In genomic region chr4:89640620-89641366, GRCh38 we compare ENCODE assay signal across 9 cellular contexts.
DNase-seq lines count a peak whose midpoint lies in the region; ATAC-seq and TF ChIP-seq lines count a peak whose summit lies in the region.
"Had no signal": no experiment of that assay in that cellular context is flagged by ENCODE, and none has a peak within 500 bp of the region (broad histone marks: within the 10 kb centered on the region; RNA-seq: fewer than 3 reads in every experiment).

No MANE protein-coding gene starts in this region.

- no peaks in the 10 kb centered on the region for H3K9me3 Mint-ChIP-seq in naive thymus-derived CD8-positive, alpha-beta T cell
- H3K9me3 Mint-ChIP-seq: activated naive CD4-positive, alpha-beta T cell treated with anti-CD3 and anti-CD28 coated beads, Interleukin-2, amount 50 U/mL, for 72 hours had no signal

- no CpG with 5 or more reads among the region's 17 CpGs for WGBS in iPS DF 6.9 (ENCODE audit: insufficient coverage, insufficient read length)

- no peaks in the 10 kb centered on the region for H3K36me3 Mint-ChIP-seq in naive thymus-derived CD8-positive, alpha-beta T cell
- H3K36me3 Mint-ChIP-seq: activated naive CD4-positive, alpha-beta T cell treated with anti-CD3 and anti-CD28 coated beads, Interleukin-2, amount 50 U/mL, for 72 hours had no signal

- H3K27me3 ChIP-seq in iPS DF 6.9 (ENCODE audit: control insufficient read depth, insufficient read depth, low read length): no peaks in the 10 kb centered on the region

- H3K4me1 ChIP-seq in HEK293 (ENCODE audit: control insufficient read depth, insufficient read depth, low read length) (no peaks in the 10 kb centered on the region), iPS DF 6.9 (ENCODE audit: control insufficient read depth, insufficient read depth, low read length) (no peaks in the 10 kb centered on the region)

- no peak overlapping the region for H3K27ac ChIP-seq in HEK293 (ENCODE audit: extremely low read depth, low read depth, low read length)
- H3K27ac ChIP-seq in VCaP: no peak overlapping the region
- H3K27ac ChIP-seq in iPS DF 6.9 (ENCODE audit: low read length): no peak overlapping the region

- peak; percentile 40 for DNase-seq in AG08396 (ENCODE audit: low spot score)
- peak; percentile 74 for DNase-seq in iPS DF 6.9 (ENCODE audit: low read depth, low spot score)
- DNase-seq in naive thymus-derived CD8-positive, alpha-beta T cell: no peak
- DNase-seq in NCI-H1930 (lab: John Stamatoyannopoulos, UW): no peak
- DNase-seq in germinal center (ENCODE audit: low spot score): no peak
- DNase-seq in GM13977 (ENCODE audit: low spot score): no peak

- in situ Hi-C loops in GM13977 (cut with MboI; ENCODE audit: low pct_unique_long_range_greater_than_20kb, low sequenced_read_pairs, unreplicated experiment): no loop called here

- TF ChIP-seq CTCF in HEK293 (tag by site-specific recombination; IDR thresholded peaks at IDR 0.05) (peak; percentile 59), VCaP (conservative IDR thresholded peaks at IDR 0.05) (peak; percentile 88), GM13977 (IDR thresholded peaks at IDR 0.05; ENCODE audit: extremely low read depth, insufficient read depth, missing control alignments) (no peak)

- peaks cover 0 to 8% (median 5%) of the 10 kb centered on the region in 5 donors for H3K27me3 Mint-ChIP-seq in naive thymus-derived CD8-positive, alpha-beta T cell

- H3K36me3 ChIP-seq in HEK293 (ENCODE audit: control insufficient read depth in 2 of 2, insufficient read depth in 1 of 2, low read length in 2 of 2): no peaks in the 10 kb centered on the region
- H3K36me3 ChIP-seq in iPS DF 6.9 (ENCODE audit: control insufficient read depth, insufficient read depth, low read length): no peaks in the 10 kb centered on the region

- ATAC-seq in naive thymus-derived CD8-positive, alpha-beta T cell: no peak

- no peak overlapping the region for H3K4me3 ChIP-seq in HEK293 (ENCODE audit: low read depth, low read length)
- H3K4me3 ChIP-seq in iPS DF 6.9 (ENCODE audit: low read length): no peak overlapping the region

- no peak overlapping the region for H3K4me3 Mint-ChIP-seq in naive thymus-derived CD8-positive, alpha-beta T cell

- no peak overlapping the region for H3K27ac Mint-ChIP-seq in naive thymus-derived CD8-positive, alpha-beta T cell
- H3K27ac Mint-ChIP-seq: activated naive CD4-positive, alpha-beta T cell treated with anti-CD3 and anti-CD28 coated beads, Interleukin-2, amount 50 U/mL, for 72 hours had no signal

- CTCF ChIA-PET in HEK293 (lab: Yijun Ruan, JAX): interaction anchor here (1.0 to 1.1 kb wide), 2 partner anchors 14 to 651 kb away, joined by 3 to 4 read pairs; no protein-coding TSS in a partner anchor

- POLR2A ChIA-PET in HEK293 (lab: Yijun Ruan, JAX): no interaction called here
- POLR2A ChIA-PET in naive thymus-derived CD8-positive, alpha-beta T cell (lab: Charles Lee): no interaction called here

- H3K9me3 ChIP-seq in HEK293 (ENCODE audit: control insufficient read depth, insufficient read depth, low read depth, low read length): no peaks in the 10 kb centered on the region
- no peaks in the 10 kb centered on the region for H3K9me3 ChIP-seq in iPS DF 6.9 (ENCODE audit: control insufficient read depth, insufficient read depth, low read length)

- no peaks in the 10 kb centered on the region for H3K4me1 Mint-ChIP-seq in naive thymus-derived CD8-positive, alpha-beta T cell

TF ChIP-seq in HEK293, 187 proteins besides CTCF, POLR2A, EP300 and RAD21:
- TF ChIP-seq GLIS1 (tag by site-specific recombination; IDR thresholded peaks at IDR 0.05) (no peak), ZBTB26 (tag by site-specific recombination; optimal IDR thresholded peaks at IDR 0.05) (peak; percentile 18), ZNF335 (tag by site-specific recombination; conservative IDR thresholded peaks at IDR 0.05) (0 out of 2 replicates have a peak, but pooled peaks have one; percentile 22), ZNF660 (tag by site-specific recombination; IDR thresholded peaks at IDR 0.05) (0 out of 2 replicates have a peak, but pooled peaks have one; percentile 25), ZNF48 (tag by site-specific recombination; IDR thresholded peaks at IDR 0.05) (no peak), ZBTB7A (tag by site-specific recombination; IDR thresholded peaks at IDR 0.05; ENCODE audit: low read depth) (no peak), ZBTB8A (tag by site-specific recombination; IDR thresholded peaks at IDR 0.05) (peak; percentile 47; the same call in 1 of the 2 replicates), ZNF654 (tag by site-specific recombination; IDR thresholded peaks at IDR 0.05; ENCODE audit: low read depth) (peak; percentile 24), MZF1 (tag by site-specific recombination; IDR thresholded peaks at IDR 0.05; ENCODE audit: borderline replicate concordance) (peak; percentile 34; the same call in 1 of the 2 replicates)
- TF ChIP-seq, protein P1, sequence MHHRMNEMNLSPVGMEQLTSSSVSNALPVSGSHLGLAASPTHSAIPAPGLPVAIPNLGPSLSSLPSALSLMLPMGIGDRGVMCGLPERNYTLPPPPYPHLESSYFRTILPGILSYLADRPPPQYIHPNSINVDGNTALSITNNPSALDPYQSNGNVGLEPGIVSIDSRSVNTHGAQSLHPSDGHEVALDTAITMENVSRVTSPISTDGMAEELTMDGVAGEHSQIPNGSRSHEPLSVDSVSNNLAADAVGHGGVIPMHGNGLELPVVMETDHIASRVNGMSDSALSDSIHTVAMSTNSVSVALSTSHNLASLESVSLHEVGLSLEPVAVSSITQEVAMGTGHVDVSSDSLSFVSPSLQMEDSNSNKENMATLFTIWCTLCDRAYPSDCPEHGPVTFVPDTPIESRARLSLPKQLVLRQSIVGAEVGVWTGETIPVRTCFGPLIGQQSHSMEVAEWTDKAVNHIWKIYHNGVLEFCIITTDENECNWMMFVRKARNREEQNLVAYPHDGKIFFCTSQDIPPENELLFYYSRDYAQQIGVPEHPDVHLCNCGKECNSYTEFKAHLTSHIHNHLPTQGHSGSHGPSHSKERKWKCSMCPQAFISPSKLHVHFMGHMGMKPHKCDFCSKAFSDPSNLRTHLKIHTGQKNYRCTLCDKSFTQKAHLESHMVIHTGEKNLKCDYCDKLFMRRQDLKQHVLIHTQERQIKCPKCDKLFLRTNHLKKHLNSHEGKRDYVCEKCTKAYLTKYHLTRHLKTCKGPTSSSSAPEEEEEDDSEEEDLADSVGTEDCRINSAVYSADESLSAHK (tag by site-specific recombination; IDR thresholded peaks at IDR 0.05): peak; percentile 92

Comparison
In these comparisons a context has a peak if more than half of its experiments do, and no peak if none do; other contexts are left out.
1. DNase-seq: peak in AG08396 (single experiment) and iPS DF 6.9 (single experiment); none in naive thymus-derived CD8-positive, alpha-beta T cell (0 of 10), NCI-H1930 (0 of 2), germinal center (single experiment) and GM13977 (single experiment).